8 cellular contexts compared by ENCODE assay signal in the genomic region with DNA sequence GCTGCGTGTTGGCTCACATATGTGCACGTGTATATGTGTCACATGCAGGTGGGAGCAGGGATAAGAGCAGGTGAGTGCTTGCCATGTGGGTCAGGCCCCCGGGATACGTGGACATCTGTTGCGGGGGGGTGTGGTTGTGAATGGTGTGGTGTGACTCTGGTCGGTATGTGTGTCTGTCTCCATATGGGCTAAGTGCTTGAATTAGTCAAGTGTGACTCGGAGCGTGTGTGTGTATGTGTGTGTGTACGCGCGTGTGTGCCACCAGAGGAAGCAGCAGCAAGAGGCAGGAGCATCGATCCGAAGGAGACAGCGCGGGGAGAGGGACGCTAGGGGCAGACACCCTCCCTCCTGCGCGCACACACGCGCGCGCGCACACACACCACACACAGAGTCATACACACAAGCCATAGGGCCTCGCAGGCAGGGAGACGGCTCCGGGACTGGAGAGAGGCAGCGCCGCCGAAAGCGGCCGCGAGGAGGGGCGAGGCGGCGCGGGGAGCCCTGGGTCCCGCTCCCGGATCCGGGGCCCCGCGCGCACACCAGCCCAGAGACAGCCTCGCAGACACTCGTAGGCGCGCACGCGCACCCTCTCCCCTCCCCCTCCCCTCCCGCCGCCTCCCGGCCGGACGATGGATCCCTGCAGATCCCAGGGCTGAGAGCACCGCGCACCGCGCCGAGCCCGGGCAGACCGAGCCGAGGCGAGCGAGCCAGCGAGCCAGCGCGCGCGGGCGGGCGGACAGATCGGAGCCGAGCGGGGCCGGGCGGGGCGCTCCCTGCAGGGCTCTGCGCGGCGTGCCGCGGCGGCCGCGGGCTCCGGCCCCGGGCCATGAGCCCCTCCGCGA. TPM values are rescaled to one million over a fixed set of nuclear protein-coding genes. Genes with fewer than 3 reads are reported as not detected.
A peak's percentile ranks its signal among the peaks of the same experiment; 100 is the strongest.
DNase-seq lines count a peak whose midpoint lies in the region; ATAC-seq and TF ChIP-seq lines count a peak whose summit lies in the region.

A gene (plus strand): TSS at position 597 of the 842 bp plus-strand sequence. CDS start 1,171 bp downstream, outside the sequence.

- intact Hi-C loops in breast epithelium (cut with DNase I; ENCODE audit: low total_unique reads): loop anchor here (10.0 kb wide), 1 partner anchor 282 kb away; no protein-coding TSS in a partner anchor
- intact Hi-C loops in gastrocnemius medialis (cut with DNase I; ENCODE audit: low total_unique reads): loop anchor here (2.0 to 10.0 kb wide), 3 partner anchors 18 to 192 kb away; no protein-coding TSS in a partner anchor

- H3K36me3 Mint-ChIP-seq in T-helper 17 cell (ENCODE audit: low read depth): peaks cover 17% of the 10 kb centered on the region

- no peaks in the 10 kb centered on the region for H3K79me2 ChIP-seq in DOHH2 (ENCODE audit: control insufficient read depth, low read length)

- in situ Hi-C loops in gastrocnemius medialis (cut with MboI; ENCODE audit: low sequenced_read_pairs in 4 of 4): loop anchor here in 2 of 4 donors (5.0 kb wide), 2 partner anchors 80 to 85 kb away; a partner anchor contains a TSS

- no peaks in the 10 kb centered on the region for H3K9me2 ChIP-seq in DOHH2 (replicated peaks; ENCODE audit: control insufficient read depth, low read length)

- H3K4me3 ChIP-seq in DOHH2 (ENCODE audit: low read length): peak within 1 kb of the TSS; percentile 70
- H3K4me3 ChIP-seq in breast epithelium: peak within 1 kb of the TSS; percentile 62 to 72 (median 66)
- peak within 1 kb of the TSS; percentile 73 for H3K4me3 ChIP-seq in iPS-20b (ENCODE audit: low read length)
- peak within 1 kb of the TSS; percentile 61 to 73 (median 72) for H3K4me3 ChIP-seq in gastrocnemius medialis

- H3F3A ChIP-seq in DOHH2 (ENCODE audit: control insufficient read depth, insufficient read depth): no peaks in the 10 kb centered on the region

- peaks cover 77% of the 10 kb centered on the region for H3K27me3 Mint-ChIP-seq in T-helper 17 cell

- TF ChIP-seq CTCF in DOHH2 (IDR thresholded peaks at IDR 0.05; ENCODE audit: low read depth, low read length, poor library complexity, severe bottlenecking) (no peak), breast epithelium (IDR thresholded peaks at IDR 0.05) (no peak), gastrocnemius medialis (IDR thresholded peaks at IDR 0.05 in 4 of 5, conservative IDR thresholded peaks at IDR 0.05 in 1 of 5) (no peak)

- no peak within 1 kb of the TSS for H3K27ac Mint-ChIP-seq in T-helper 17 cell

- H3K9me3 ChIP-seq in DOHH2 (ENCODE audit: control insufficient read depth, insufficient read depth, low read length): no peaks in the 10 kb centered on the region
- H3K9me3 ChIP-seq in T-helper 17 cell (ENCODE audit: control insufficient read depth, low read length, poor library complexity, severe bottlenecking): no peaks in the 10 kb centered on the region
- H3K9me3 ChIP-seq in breast epithelium: no peaks in the 10 kb centered on the region
- H3K9me3 ChIP-seq in iPS-20b (ENCODE audit: insufficient read depth, low read depth, low read length): no peaks in the 10 kb centered on the region
- no peaks in the 10 kb centered on the region for H3K9me3 ChIP-seq in gastrocnemius medialis

- peak within 1 kb of the TSS; percentile 71 for H3K4me2 ChIP-seq in DOHH2 (ENCODE audit: low read length)

- peak within 1 kb of the TSS; percentile 48; the same call in 1 of the 2 replicates for H3K9ac ChIP-seq in iPS-20b (ENCODE audit: low read depth, low read length)

- H3K4me1 Mint-ChIP-seq in T-helper 17 cell: peaks cover 23% of the 10 kb centered on the region

- ATAC-seq in T-helper 17 cell (peak; percentile 66), gastrocnemius medialis (peak; percentile 59 to 65), HG02571 (IDR thresholded peaks at IDR 0.05; ENCODE audit: unreplicated experiment) (no peak), HG03280 (IDR thresholded peaks at IDR 0.05; ENCODE audit: unreplicated experiment) (no peak)

- TF ChIP-seq POLR2A in breast epithelium (IDR thresholded peaks at IDR 0.05): no peak
- no peak for TF ChIP-seq POLR2A in gastrocnemius medialis (IDR thresholded peaks at IDR 0.05)

- no peaks in the 10 kb centered on the region for H3K36me3 ChIP-seq in DOHH2 (ENCODE audit: control insufficient read depth, low read length)
- H3K36me3 ChIP-seq in breast epithelium: no peaks in the 10 kb centered on the region
- no peaks in the 10 kb centered on the region for H3K36me3 ChIP-seq in iPS-20b (ENCODE audit: insufficient read depth, low read depth, low read length)
- no peaks in the 10 kb centered on the region for H3K36me3 ChIP-seq in gastrocnemius medialis

- H3K4me1 ChIP-seq in DOHH2 (ENCODE audit: control insufficient read depth, low read length) (peaks cover 36% of the 10 kb centered on the region), breast epithelium (peaks cover 6 to 13% of the 10 kb centered on the region in 2 donors), iPS-20b (ENCODE audit: insufficient read depth, low read length) (no peaks in the 10 kb centered on the region; the same call in 1 of the 2 replicates), gastrocnemius medialis (peaks cover 14 to 15% of the 10 kb centered on the region in 2 donors)

- H3K27ac ChIP-seq in DOHH2 (ENCODE audit: low read depth, low read length) (no peak within 1 kb of the TSS), breast epithelium (peak within 1 kb of the TSS in 1 of 2 donors; percentile 55), iPS-20b (ENCODE audit: low read length) (no peak within 1 kb of the TSS), gastrocnemius medialis (no peak within 1 kb of the TSS)

- 0 out of 2 replicates have a peak, but pooled peaks cover 4% of the 10 kb centered on the region for H4K20me1 ChIP-seq in DOHH2 (ENCODE audit: control insufficient read depth, insufficient read depth, low read depth, low read length)

- peak; percentile 78 for DNase-seq in LoVo (ENCODE audit: low spot score)
- DNase-seq in T-helper 17 cell: peak in 2 of 3 donors; percentile 19 to 21
- DNase-seq in breast epithelium (ENCODE audit: low spot score in 2 of 2): peak; percentile 50 to 71
- DNase-seq in gastrocnemius medialis: peak in 1 of 2 donors; percentile 32

- peak within 1 kb of the TSS; percentile 96 for H3K4me3 Mint-ChIP-seq in T-helper 17 cell

- peaks cover 68% of the 10 kb centered on the region for H3K27me3 ChIP-seq in DOHH2 (ENCODE audit: control insufficient read depth, low read length)
- peaks cover 0 to 4% of the 10 kb centered on the region in 2 donors for H3K27me3 ChIP-seq in breast epithelium
- H3K27me3 ChIP-seq in iPS-20b (ENCODE audit: insufficient read depth, low read length): peaks cover 97% of the 10 kb centered on the region
- H3K27me3 ChIP-seq in gastrocnemius medialis: peaks cover 0 to 9% (median 4%) of the 10 kb centered on the region in 3 donors

RNA-seq across cellular contexts. Expression of the gene that starts here (rescaled TPM):
- total RNA-seq in T-helper 17 cell (1 to 10 TPM in 1 of 2 donors, under 1 TPM in 1; 0.17 to 1.1 TPM), breast epithelium (under 1 TPM; 0.80 to 0.98 (median 0.88) TPM), gastrocnemius medialis (under 1 TPM in 2 of 4 donors, not detected in 2; 0.15 to 0.53 TPM)

Comparison
In these comparisons a context has a peak if more than half of its experiments do, and no peak if none do; other contexts are left out.
1. Peak in DNase-seq and H3K4me3 ChIP-seq in breast epithelium; RNA of the gene not detected or under 1 TPM.
2. Peak in ATAC-seq and H3K4me3 ChIP-seq in gastrocnemius medialis; RNA of the gene not detected or under 1 TPM.